10 cellular contexts compared by ENCODE assay signal in genomic region chr18:48826806-48827205, GRCh38.
A peak's percentile ranks its signal among the peaks of the same experiment; 100 is the strongest.
DNase-seq lines count a peak whose midpoint lies in the region; ATAC-seq and TF ChIP-seq lines count a peak whose summit lies in the region.
"Had no signal": no experiment of that assay in that cellular context is flagged by ENCODE, and none has a peak within 500 bp of the region (broad histone marks: within the 10 kb centered on the region; RNA-seq: fewer than 3 reads in every experiment).

No MANE protein-coding gene starts in this region.

- H2BK12ac ChIP-seq in trophoblast cell (ENCODE audit: low read length), result peak overlapping the region; percentile 78

- H3K18ac ChIP-seq in trophoblast cell (ENCODE audit: low read length), result peak overlapping the region; percentile 83

- peaks cover 10% of the 10 kb centered on the region for H3K79me2 ChIP-seq in trophoblast cell (ENCODE audit: control insufficient read depth, insufficient read depth, low read length, poor library complexity)

- peak overlapping the region; percentile 84 for H4K91ac ChIP-seq in trophoblast cell (ENCODE audit: low read depth, low read length)

- peaks cover 44% of the 10 kb centered on the region for H3K79me1 ChIP-seq in trophoblast cell (ENCODE audit: low read length)

- no peak overlapping the region for H2AFZ ChIP-seq in trophoblast cell (ENCODE audit: insufficient read depth, low read length, poor library complexity)

- H3K23ac ChIP-seq in trophoblast cell (ENCODE audit: low read length), result no peak overlapping the region

- in situ Hi-C loops in GM13977 (cut with MboI; ENCODE audit: low pct_unique_long_range_greater_than_20kb, low sequenced_read_pairs, unreplicated experiment), result no loop called here

- no peak overlapping the region for H3K4me3 Mint-ChIP-seq in activated CD8-positive, alpha-beta memory T cell treated with anti-CD3 and anti-CD28 coated beads, Interleukin-2, amount 10 ng/mL, durations not matched to agents 7 days and 5 days
- H3K4me3 Mint-ChIP-seq: activated CD4-positive, alpha-beta T cell treated with anti-CD3 and anti-CD28 coated beads, Interleukin-2, amount 10 ng/mL, durations not matched to agents 24 days and 14 days had no signal

- intact Hi-C loops in right cardiac atrium (cut with DNase I), result loop anchor here in 3 of 4 donors (5.0 to 10.0 kb wide), 4 partner anchors 45 to 118 kb away; no protein-coding TSS in a partner anchor

- H3K9me3 Mint-ChIP-seq in activated CD8-positive, alpha-beta memory T cell treated with anti-CD3 and anti-CD28 coated beads, Interleukin-2, amount 10 ng/mL, durations not matched to agents 7 days and 5 days (ENCODE audit: low read depth), result no peaks in the 10 kb centered on the region
- H3K9me3 Mint-ChIP-seq: activated CD4-positive, alpha-beta T cell treated with anti-CD3 and anti-CD28 coated beads, Interleukin-2, amount 10 ng/mL, durations not matched to agents 24 days and 14 days had no signal

- no peak overlapping the region for H3K27ac Mint-ChIP-seq in activated CD8-positive, alpha-beta memory T cell treated with anti-CD3 and anti-CD28 coated beads, Interleukin-2, amount 10 ng/mL, durations not matched to agents 7 days and 5 days
- H3K27ac Mint-ChIP-seq: activated CD4-positive, alpha-beta T cell treated with anti-CD3 and anti-CD28 coated beads, Interleukin-2, amount 10 ng/mL, durations not matched to agents 24 days and 14 days had no signal

- DNase-seq in activated CD8-positive, alpha-beta memory T cell treated with anti-CD3 and anti-CD28 coated beads, Interleukin-2, amount 10 ng/mL, durations not matched to agents 7 days and 5 days, result peak; percentile 9
- DNase-seq in right cardiac atrium (peak in 2 of 3 donors; percentile 10 to 28), trophoblast cell (no peak), epidermal melanocyte (ENCODE audit: insufficient read length, low spot score) (no peak), GM13977 (ENCODE audit: low spot score) (no peak), DMS153 treated with DMSO at 0.1 percent for 48 hours (lab: John Stamatoyannopoulos, UW; ENCODE audit: unreplicated experiment) (no peak)
- DNase-seq: activated CD4-positive, alpha-beta T cell treated with anti-CD3 and anti-CD28 coated beads, Interleukin-2, amount 10 ng/mL, durations not matched to agents 24 days and 14 days; activated naive CD4-positive, alpha-beta T cell treated with Interleukin-2 at 50 U/mL for 16 hours had no signal

- H3K4ac ChIP-seq in trophoblast cell (ENCODE audit: low read depth, low read length), result peak overlapping the region; percentile 30

- no peak for ATAC-seq in activated CD8-positive, alpha-beta memory T cell treated with anti-CD3 and anti-CD28 coated beads, Interleukin-2, amount 10 ng/mL, durations not matched to agents 7 days and 5 days
- ATAC-seq in right cardiac atrium, result no peak
- no peak for ATAC-seq in HG02884 (IDR thresholded peaks at IDR 0.05; ENCODE audit: unreplicated experiment)

- peak overlapping the region; percentile 61 for H2AK5ac ChIP-seq in trophoblast cell (ENCODE audit: low read length)

- H3K27me3 ChIP-seq in right cardiac atrium (ENCODE audit: control insufficient read depth, insufficient read depth) (no peaks in the 10 kb centered on the region), trophoblast cell (ENCODE audit: insufficient read depth, low read length) (no peaks in the 10 kb centered on the region)

- no peaks in the 10 kb centered on the region for H3K36me3 ChIP-seq in trophoblast cell (ENCODE audit: control insufficient read depth in 1 of 2, insufficient read depth in 2 of 2, low read length in 2 of 2)

- H3K9me3 ChIP-seq in right cardiac atrium (ENCODE audit: control insufficient read depth, low read length) (no peaks in the 10 kb centered on the region), trophoblast cell (ENCODE audit: insufficient read depth, low read depth, low read length) (no peaks in the 10 kb centered on the region)

- CTCF ChIA-PET in activated CD8-positive, alpha-beta memory T cell treated with anti-CD3 and anti-CD28 coated beads, Interleukin-2, amount 10 ng/mL, durations not matched to agents 7 days and 5 days (lab: Charles Lee), result no interaction called here

- H3K14ac ChIP-seq in trophoblast cell (ENCODE audit: low read length), result peak overlapping the region; percentile 21

- H4K12ac ChIP-seq in trophoblast cell (ENCODE audit: low read depth, low read length), result no peak overlapping the region

- peaks cover 13% of the 10 kb centered on the region for H3K4me1 Mint-ChIP-seq in activated CD8-positive, alpha-beta memory T cell treated with anti-CD3 and anti-CD28 coated beads, Interleukin-2, amount 10 ng/mL, durations not matched to agents 7 days and 5 days

- H2BK120ac ChIP-seq in trophoblast cell (ENCODE audit: insufficient read depth, low read length, poor library complexity), result peak overlapping the region; percentile 29

- H3K4me1 ChIP-seq in right cardiac atrium (ENCODE audit: control insufficient read depth, insufficient read depth, low read length) (peaks cover 40% of the 10 kb centered on the region), trophoblast cell (ENCODE audit: control insufficient read depth in 1 of 2, insufficient read depth in 2 of 2, low read length in 2 of 2) (peaks cover 47 to 50% of the 10 kb centered on the region in 2 experiments)

- H3K4me3 ChIP-seq in right cardiac atrium (ENCODE audit: low read length) (no peak overlapping the region), trophoblast cell (ENCODE audit: low read depth, low read length) (no peak overlapping the region)

- H3K36me3 Mint-ChIP-seq in activated CD8-positive, alpha-beta memory T cell treated with anti-CD3 and anti-CD28 coated beads, Interleukin-2, amount 10 ng/mL, durations not matched to agents 7 days and 5 days, result peaks cover 4% of the 10 kb centered on the region

- H3K27me3 Mint-ChIP-seq in activated CD8-positive, alpha-beta memory T cell treated with anti-CD3 and anti-CD28 coated beads, Interleukin-2, amount 10 ng/mL, durations not matched to agents 7 days and 5 days, result no peaks in the 10 kb centered on the region

- WGBS in right cardiac atrium, result 84% methylated on average over 8 of the region's 8 CpGs
- WGBS in trophoblast cell (ENCODE audit: extremely low coverage, insufficient coverage, insufficient read length), result no CpG with 5 or more reads among the region's 8 CpGs

- TF ChIP-seq CTCF in C4-2B (conservative IDR thresholded peaks at IDR 0.05), result no peak
- TF ChIP-seq CTCF in GM13977 (IDR thresholded peaks at IDR 0.05; ENCODE audit: extremely low read depth, insufficient read depth, missing control alignments), result no peak

- no peak overlapping the region for H3K9ac ChIP-seq in trophoblast cell (ENCODE audit: low read length)

- peak overlapping the region; percentile 25 for H2BK5ac ChIP-seq in trophoblast cell (ENCODE audit: low read depth, low read length, poor library complexity)

- H4K8ac ChIP-seq in trophoblast cell (ENCODE audit: low read depth, low read length), result peak overlapping the region; percentile 17

- H3K4me2 ChIP-seq in trophoblast cell (ENCODE audit: low read length), result no peak overlapping the region

- H3K27ac ChIP-seq in C4-2B (peak overlapping the region; percentile 7; the same call in 1 of the 2 replicates), right cardiac atrium (ENCODE audit: low read length) (peak overlapping the region; percentile 87), trophoblast cell (ENCODE audit: low read depth, low read length) (peak overlapping the region; percentile 93)

Comparison
In these comparisons a context has a peak if more than half of its experiments do, and no peak if none do; other contexts are left out.
1. H3K27ac ChIP-seq: peak in every context shown above with its lines; median percentile 93 in trophoblast cell; 87 in right cardiac atrium; 7 in C4-2B.
2. DNase-seq: peak in activated CD8-positive, alpha-beta memory T cell treated with anti-CD3 and anti-CD28 coated beads, Interleukin-2, amount 10 ng/mL, durations not matched to agents 7 days and 5 days (single experiment) and right cardiac atrium (2 of 3); none in trophoblast cell (0 of 2), epidermal melanocyte (single experiment), GM13977 (single experiment) and DMS153 treated with DMSO at 0.1 percent for 48 hours (single experiment).